In genomic region chr14:93994919-93995682, GRCh38 we compare ENCODE assay signal across 7 cellular contexts. TPM values are rescaled to one million over a fixed set of nuclear protein-coding genes. Genes with fewer than 3 reads are reported as not detected.
A peak's percentile ranks its signal among the peaks of the same experiment; 100 is the strongest.
DNase-seq lines count a peak whose midpoint lies in the region; ATAC-seq and FAIRE-seq lines count a peak whose summit lies in the region.

No MANE protein-coding gene starts in this region.

- DNase-seq in HK-2 (ENCODE audit: unreplicated experiment) (peak; percentile 84), frontal cortex (ENCODE audit: low spot score in 2 of 2) (peak; percentile 37 to 61)
- DNase-seq in activated CD8-positive, alpha-beta memory T cell treated with anti-CD3 and anti-CD28 coated beads for 24 hours = peak; percentile 80
- DNase-seq in stimulated activated CD4-positive, alpha-beta T cell treated with anti-CD3 and anti-CD28 coated beads, TNF-alpha, amount 100 ng/mL, for 4 hours (ENCODE audit: low read depth in 3 of 3) = peak in 2 of 3 experiments; percentile 34 to 43

- FAIRE-seq in frontal cortex (lab: Jason Lieb, UNC) = no peak

- ATAC-seq in HG03139 (IDR thresholded peaks at IDR 0.05; ENCODE audit: unreplicated experiment) (no peak), HG03432 (IDR thresholded peaks at IDR 0.05; ENCODE audit: unreplicated experiment) (no peak), GM19395 (IDR thresholded peaks at IDR 0.05; ENCODE audit: unreplicated experiment) (no peak)

RNA-seq across cellular contexts. Expression of gene CCDC197, which starts 2.0 kb away (rescaled TPM):
- not detected for total RNA-seq in frontal cortex

RNA-seq across cellular contexts. Expression of gene ASB2, which starts 18.7 kb away (rescaled TPM):
- total RNA-seq in frontal cortex = under 0.01 TPM

RNA-seq across cellular contexts. Expression of gene OTUB2, which starts 31.0 kb away (rescaled TPM):
- 4.9 TPM for total RNA-seq in frontal cortex
